26 cellular contexts compared by ENCODE assay signal in the genomic region with DNA sequence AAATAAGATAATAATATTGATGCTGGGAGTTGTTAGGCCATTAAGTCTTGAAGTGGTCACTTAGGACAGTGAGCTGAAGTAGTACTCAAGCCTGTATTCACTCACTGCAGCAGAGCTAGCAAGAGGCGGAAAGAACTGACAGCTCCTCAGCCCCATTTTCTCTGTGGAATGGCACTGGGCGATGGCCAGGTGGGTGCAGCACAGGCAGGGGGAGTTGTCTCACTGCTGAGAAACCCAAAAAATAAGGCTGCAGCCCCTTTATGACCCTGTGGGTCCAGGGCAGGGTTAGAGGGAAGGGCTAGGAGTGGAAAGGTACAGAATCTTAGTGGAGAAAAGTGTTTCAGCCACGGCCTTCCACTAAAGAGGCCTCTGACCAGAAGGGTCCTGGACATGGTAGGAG. TPM values are rescaled to one million over a fixed set of nuclear protein-coding genes. Genes with fewer than 3 reads are reported as not detected.
"Had no signal": no experiment of that assay in that cellular context is flagged by ENCODE, and none has a peak within 500 bp of the region (broad histone marks: within the 10 kb centered on the region; RNA-seq: fewer than 3 reads in every experiment).

No MANE protein-coding gene starts in this region.

- ATAC-seq: effector memory CD8-positive, alpha-beta T cell; gastroesophageal sphincter; left cardiac atrium; left ventricle myocardium superior; psoas muscle; right lobe of liver; stimulated activated effector memory CD8-positive, alpha-beta T cell treated with anti-CD3 and anti-CD28 coated beads, Interleukin-12 subunit alpha, Interleukin-12 subunit beta, amount 100 ng/mL, for 72 hours; stimulated activated naive CD8-positive, alpha-beta T cell treated with anti-CD3 and anti-CD28 coated beads, Interleukin-15, Interleukin-2, amounts not matched to agents 100 U/mL and 50 U/mL, for 24 hours; upper lobe of right lung had no signal

- H3K27me3 Mint-ChIP-seq: dendritic cell treated with granulocyte-macrophage colony-stimulating factor and Interleukin-4, amounts not matched to agents 40 ng/mL and 50 ng/mL, for 4 days; effector memory CD8-positive, alpha-beta T cell; naive B cell had no signal

- H3K4me3 ChIP-seq: esophagus squamous epithelium, gastroesophageal sphincter, lung, psoas muscle, right lobe of liver, suprapubic skin, tibial artery, upper lobe of right lung had no signal

- H3K27ac ChIP-seq: esophagus squamous epithelium, gastroesophageal sphincter, neutrophil, psoas muscle, right lobe of liver, suprapubic skin, tibial artery, upper lobe of right lung had no signal

- H3K9me3 Mint-ChIP-seq: dendritic cell treated with granulocyte-macrophage colony-stimulating factor and Interleukin-4, amounts not matched to agents 40 ng/mL and 50 ng/mL, for 4 days; naive B cell; nephron; stimulated activated effector memory CD8-positive, alpha-beta T cell treated with anti-CD3 and anti-CD28 coated beads, Interleukin-12 subunit alpha, Interleukin-12 subunit beta, amount 100 ng/mL, for 72 hours had no signal

- H3K27me3 ChIP-seq: esophagus squamous epithelium, gastroesophageal sphincter, neutrophil, right lobe of liver, suprapubic skin, tibial artery, upper lobe of right lung had no signal

- H3K36me3 ChIP-seq: esophagus squamous epithelium, gastroesophageal sphincter, neutrophil, right lobe of liver, suprapubic skin, tibial artery, upper lobe of right lung had no signal

- H3K36me3 Mint-ChIP-seq: naive B cell; stimulated activated effector memory CD8-positive, alpha-beta T cell treated with anti-CD3 and anti-CD28 coated beads, Interleukin-12 subunit alpha, Interleukin-12 subunit beta, amount 100 ng/mL, for 72 hours had no signal

- H3K9me3 ChIP-seq: esophagus squamous epithelium, gastroesophageal sphincter, neutrophil, psoas muscle, right lobe of liver, suprapubic skin, tibial artery, upper lobe of right lung had no signal

- H3K4me1 Mint-ChIP-seq: stimulated activated effector memory CD8-positive, alpha-beta T cell treated with anti-CD3 and anti-CD28 coated beads, Interleukin-12 subunit alpha, Interleukin-12 subunit beta, amount 100 ng/mL, for 72 hours had no signal

- H3K4me3 Mint-ChIP-seq: dendritic cell treated with granulocyte-macrophage colony-stimulating factor and Interleukin-4, amounts not matched to agents 40 ng/mL and 50 ng/mL, for 4 days; effector memory CD8-positive, alpha-beta T cell; naive B cell; nephron; stimulated activated effector memory CD8-positive, alpha-beta T cell treated with anti-CD3 and anti-CD28 coated beads, Interleukin-12 subunit alpha, Interleukin-12 subunit beta, amount 100 ng/mL, for 72 hours had no signal

- H3K4me1 ChIP-seq: esophagus squamous epithelium, psoas muscle, right lobe of liver, suprapubic skin, upper lobe of right lung had no signal

- H3K27ac Mint-ChIP-seq: dendritic cell treated with granulocyte-macrophage colony-stimulating factor and Interleukin-4, amounts not matched to agents 40 ng/mL and 50 ng/mL, for 4 days; effector memory CD8-positive, alpha-beta T cell; naive B cell; nephron; stimulated activated effector memory CD8-positive, alpha-beta T cell treated with anti-CD3 and anti-CD28 coated beads, Interleukin-12 subunit alpha, Interleukin-12 subunit beta, amount 100 ng/mL, for 72 hours had no signal

- DNase-seq: effector memory CD8-positive, alpha-beta T cell; esophagus squamous epithelium; foreskin fibroblast; glutamatergic neuron; kidney; left cardiac atrium; left ventricle myocardium superior; mesenchymal stem cell; naive B cell; retina; right lobe of liver; stimulated activated CD4-positive, alpha-beta T cell treated with anti-CD3 and anti-CD28 coated beads, Interleukin-4, amount 100 ng/mL, for 1 hour; stimulated activated CD8-positive, alpha-beta memory T cell treated with anti-CD3 and anti-CD28 coated beads, Interleukin-4, amount 100 ng/mL, for 48 hours; stimulated activated naive CD8-positive, alpha-beta T cell treated with anti-CD3 and anti-CD28 coated beads, Interleukin-15, Interleukin-2, amounts not matched to agents 100 U/mL and 50 U/mL, for 24 hours; tibial artery; upper lobe of right lung had no signal

RNA-seq across cellular contexts. Expression of gene PDZRN4, which starts 35.5 kb away (rescaled TPM):
- total RNA-seq: epithelial cell of proximal tubule, osteoblast had no signal
